In the genomic region with DNA sequence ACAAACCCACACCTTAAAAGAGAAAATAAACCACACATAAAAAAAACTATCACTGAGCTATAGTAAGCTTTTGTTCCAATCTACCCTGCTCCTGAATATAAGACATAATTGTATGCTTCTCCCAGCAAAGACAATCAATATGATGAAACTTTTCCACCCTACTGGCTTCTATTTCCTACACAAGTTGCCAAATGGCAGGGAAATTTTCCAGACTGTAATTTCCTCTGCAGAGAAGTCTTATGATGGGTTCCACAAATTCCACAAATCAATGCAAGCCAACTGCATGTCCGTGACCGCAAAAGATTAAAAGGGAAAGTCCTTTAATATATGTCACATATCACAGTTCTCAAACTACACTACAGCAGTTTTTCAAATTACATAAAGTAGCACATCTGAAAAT, we compare ENCODE assay signal across 14 cellular contexts.
DNase-seq lines count a peak whose midpoint lies in the region; ATAC-seq, FAIRE-seq and TF ChIP-seq lines count a peak whose summit lies in the region.
"Had no signal": no experiment of that assay in that cellular context is flagged by ENCODE, and none has a peak within 500 bp of the region (broad histone marks: within the 10 kb centered on the region; RNA-seq: fewer than 3 reads in every experiment).

No MANE protein-coding gene starts in this region.

- H3K9ac ChIP-seq in endothelial cell of umbilical vein (replicated peaks; ENCODE audit: extremely low read depth, insufficient read depth, low read length): no peak overlapping the region

- no peak for FAIRE-seq in endothelial cell of umbilical vein (lab: Jason Lieb, UNC)
- FAIRE-seq: H1 had no signal

- no peaks in the 10 kb centered on the region for H3K9me3 ChIP-seq in endothelial cell of umbilical vein (replicated peaks; ENCODE audit: control insufficient read depth, insufficient read depth, low read length)
- no peaks in the 10 kb centered on the region for H3K9me3 ChIP-seq in left lung

- H3K4me2 ChIP-seq in endothelial cell of umbilical vein (ENCODE audit: insufficient read depth, low read length): peak overlapping the region; percentile 46

- TF ChIP-seq POLR2A in endothelial cell of umbilical vein (IDR thresholded peaks at IDR 0.05; ENCODE audit: low read depth, low read length): no peak
- no peak for TF ChIP-seq POLR2A in erythroblast (IDR thresholded peaks at IDR 0.05; ENCODE audit: low read length)

- TF ChIP-seq CTCF in endothelial cell of umbilical vein (IDR thresholded peaks at IDR 0.05; ENCODE audit: extremely low read depth in 1 of 2, insufficient read depth in 1 of 2, low read depth in 1 of 2, low read length in 2 of 2): no peak
- TF ChIP-seq CTCF in left lung (IDR thresholded peaks at IDR 0.05): no peak

- POLR2A ChIA-PET in endothelial cell of umbilical vein (lab: Charles Lee): no interaction called here

- ATAC-seq in left lung: peak; percentile 47
- no peak for ATAC-seq in GM19328 (IDR thresholded peaks at IDR 0.05; ENCODE audit: unreplicated experiment)

- H3K4me3 ChIP-seq in endothelial cell of umbilical vein (replicated peaks in 1 of 3; ENCODE audit: insufficient read depth in 1 of 3, low read depth in 1 of 3, low read length in 3 of 3) (no peak overlapping the region), left lung (no peak overlapping the region)

- dilution Hi-C loops in endothelial cell of umbilical vein (cut with MboI; ENCODE audit: extremely low pct_ligation_motif_present, low sequenced_read_pairs): loop anchor here (5.0 kb wide), 1 partner anchor 64 kb away; no protein-coding TSS in a partner anchor

- H3K27me3 ChIP-seq in endothelial cell of umbilical vein (ENCODE audit: control insufficient read depth in 2 of 2, insufficient read depth in 2 of 2, low read length in 2 of 2) (no peaks in the 10 kb centered on the region), left lung (no peaks in the 10 kb centered on the region)

- H2AFZ ChIP-seq in endothelial cell of umbilical vein (ENCODE audit: low read depth, low read length): no peak overlapping the region

- H3K4me1 ChIP-seq in endothelial cell of umbilical vein (ENCODE audit: control insufficient read depth, extremely low read depth, insufficient read depth, low read length) (peaks cover 22% of the 10 kb centered on the region), left lung (peaks cover 5 to 7% of the 10 kb centered on the region in 2 donors)

- intact Hi-C loops in endothelial cell of umbilical vein (cut with micrococcal nuclease) (loop anchor here (5.0 kb wide), 1 partner anchor 64 kb away; no protein-coding TSS in a partner anchor), left lung (cut with DNase I) (no loop called here)

- DNase-seq in A172 (ENCODE audit: low spot score): peak; percentile 60
- peak; percentile 44 for DNase-seq in LHCN-M2 (ENCODE audit: low read depth)
- DNase-seq in endothelial cell of umbilical vein (ENCODE audit: low read depth, low spot score): peak; percentile 92
- no peak for DNase-seq in left lung
- DNase-seq in NCI-H1436 (lab: John Stamatoyannopoulos, UW): no peak
- no peak for DNase-seq in erythroblast (lab: John Stamatoyannopoulos, UW)
- no peak for DNase-seq in NCI-H524 treated with DMSO at 0.1 percent for 48 hours (lab: John Stamatoyannopoulos, UW)
- DNase-seq: glutamatergic neuron, Karpas-422, NCI-H2171 treated with DMSO at 0.1 percent for 48 hours, SHP77, WERI-Rb-1 had no signal

- H3K27ac ChIP-seq in endothelial cell of umbilical vein (ENCODE audit: insufficient read depth, low read depth, low read length) (peak overlapping the region; percentile 46), left lung (peak overlapping the region in 1 of 2 donors; percentile 14)
- H3K27ac ChIP-seq: WERI-Rb-1 had no signal

- no peaks in the 10 kb centered on the region for H4K20me1 ChIP-seq in endothelial cell of umbilical vein (replicated peaks; ENCODE audit: control insufficient read depth, extremely low read depth, insufficient read depth, low read length)

- CTCF ChIA-PET in endothelial cell of umbilical vein (lab: Charles Lee): interaction anchor here (0.7 to 1.6 kb wide), 4 partner anchors 13 to 125 kb away, joined by 3 to 6 read pairs (median 4); no protein-coding TSS in a partner anchor

- H3K9me1 ChIP-seq in endothelial cell of umbilical vein (replicated peaks; ENCODE audit: control insufficient read depth, extremely low read depth, insufficient read depth, low read length): no peaks in the 10 kb centered on the region

- H3K36me3 ChIP-seq in endothelial cell of umbilical vein (ENCODE audit: control insufficient read depth in 2 of 2, extremely low read depth in 1 of 2, insufficient read depth in 2 of 2, low read length in 2 of 2) (no peaks in the 10 kb centered on the region), left lung (peaks cover 0 to 12% of the 10 kb centered on the region in 2 donors)

- H3K79me2 ChIP-seq in endothelial cell of umbilical vein (ENCODE audit: control insufficient read depth, insufficient read depth, low read length): peaks cover 36% of the 10 kb centered on the region

- no TSS peak for BruUV-seq in endothelial cell of umbilical vein (replicated peaks; lab: Mats Ljungman, UMichigan)

TF ChIP-seq in endothelial cell of umbilical vein, 7 proteins besides CTCF, POLR2A, EP300 and RAD21:
- TF ChIP-seq JUN (IDR thresholded peaks at IDR 0.05; ENCODE audit: borderline replicate concordance, insufficient read depth, insufficient read length, low read depth) (peak; percentile 54), EZH2 (IDR thresholded peaks at IDR 0.05; ENCODE audit: borderline replicate concordance, low read depth, low read length, severe bottlenecking) (no peak)

Comparison
In these comparisons a context has a peak if more than half of its experiments do, and no peak if none do; other contexts are left out.
1. DNase-seq: peak in A172 (single experiment), LHCN-M2 (single experiment) and endothelial cell of umbilical vein (single experiment); none in left lung (0 of 2), NCI-H1436 (single experiment), erythroblast (0 of 2) and NCI-H524 treated with DMSO at 0.1 percent for 48 hours (single experiment).